ENCODE assay signal across 32 cellular contexts in the genomic region with DNA sequence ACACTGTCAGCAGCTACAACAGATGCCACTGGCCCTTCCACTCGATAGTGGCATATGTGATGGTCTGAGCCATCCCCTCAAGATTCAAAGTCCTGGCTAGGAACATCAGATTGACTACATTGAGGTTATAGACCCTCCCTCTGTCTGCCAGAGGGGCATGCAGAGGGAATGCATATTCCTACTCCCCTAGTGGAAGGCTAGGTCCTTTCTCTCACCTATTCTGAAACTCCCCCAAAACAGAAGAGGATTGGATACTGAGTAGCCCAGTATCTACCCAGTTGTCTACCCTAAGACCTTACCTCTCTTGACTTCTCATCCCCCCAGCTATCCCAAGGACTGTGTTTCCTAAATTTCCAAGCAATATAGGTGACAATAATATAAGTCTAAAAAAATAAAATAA.
"Had no signal": no experiment of that assay in that cellular context is flagged by ENCODE, and none has a peak within 500 bp of the region (broad histone marks: within the 10 kb centered on the region; RNA-seq: fewer than 3 reads in every experiment).

No MANE protein-coding gene starts in this region.

- H3K27ac ChIP-seq: KMS-11 had no signal

- DNase-seq: Karpas-422, Kasumi-1, MG63, MM.1S, MV-4-11, NCI-H1048, NCI-H1092, NCI-H1092 treated with DMSO at 0.1 percent for 48 hours, NCI-H1105, NCI-H1105 treated with DMSO at 0.1 percent for 48 hours, NCI-H1417 treated with DMSO at 0.1 percent for 48 hours, NCI-H1436, NCI-H1436 treated with DMSO at 0.1 percent for 48 hours, NCI-H146, NCI-H1694, NCI-H1694 treated with DMSO at 0.1 percent for 48 hours, NCI-H187, NCI-H187 treated with DMSO at 0.1 percent for 48 hours, NCI-H1930, NCI-H2029, NCI-H2029 treated with DMSO at 0.1 percent for 48 hours, NCI-H2081, NCI-H2081 treated with DMSO at 0.1 percent for 48 hours, NCI-H2171, NCI-H2171 treated with DMSO at 0.1 percent for 48 hours, NCI-H2227 treated with DMSO at 0.1 percent for 48 hours, NCI-H226, NCI-H345, NCI-H446 treated with DMSO at 0.1 percent for 48 hours, NCI-H510A, NCI-H510A treated with DMSO at 0.1 percent for 48 hours had no signal

- H3K36me3 ChIP-seq: MG63 had no signal

- H3K4me2 ChIP-seq: KMS-11 had no signal

- H3K4me3 ChIP-seq: MG63 had no signal

- H3K27me3 ChIP-seq: MG63 had no signal
